Comparison of ENCODE assay signal across 13 cellular contexts in genomic region chr6:80425089-80425823, GRCh38.
DNase-seq lines count a peak whose midpoint lies in the region; ATAC-seq, FAIRE-seq and TF ChIP-seq lines count a peak whose summit lies in the region.
"Had no signal": no experiment of that assay in that cellular context is flagged by ENCODE, and none has a peak within 500 bp of the region (broad histone marks: within the 10 kb centered on the region; RNA-seq: fewer than 3 reads in every experiment).

No MANE protein-coding gene starts in this region.

- in situ Hi-C loops in SK-MEL-5 (cut with HindIII; ENCODE audit: low pct_unique_long_range_greater_than_20kb, low sequenced_read_pairs): no loop called here

- peak; percentile 60 for DNase-seq in H4 (ENCODE audit: low spot score)
- DNase-seq in SK-MEL-5 (ENCODE audit: low read depth, low spot score): peak; percentile 65
- DNase-seq in fibroblast of mammary gland (ENCODE audit: low read depth): peak; percentile 98
- DNase-seq in smooth muscle cell of the brain vasculature (ENCODE audit: low read depth, low spot score): peak; percentile 2
- DNase-seq in cortex of kidney (lab: John Stamatoyannopoulos, UW): no peak
- no peak for DNase-seq in small intestine
- DNase-seq: amygdala; DND-41; kidney; NCI-H2029 treated with DMSO at 0.1 percent for 48 hours; NK-92 treated with Interleukin-12 subunit alpha and Interleukin-12 subunit beta, amount 100 ng/mL, for 24 hours; T-helper 1 cell had no signal

- ATAC-seq in HG03045 (IDR thresholded peaks at IDR 0.05; ENCODE audit: unreplicated experiment): no peak

- H3K9me3 ChIP-seq in small intestine (ENCODE audit: control insufficient read depth, low read depth): no peaks in the 10 kb centered on the region

- no peaks in the 10 kb centered on the region for H3K4me1 ChIP-seq in small intestine (ENCODE audit: control insufficient read depth in 2 of 2, insufficient read depth in 1 of 2, low read depth in 1 of 2, low read length in 1 of 2)

- 76 to 88% (median 83%) methylated on average over 2 of the region's 2 CpGs for WGBS in small intestine, 3 donors

- no peaks in the 10 kb centered on the region for H3K27me3 ChIP-seq in small intestine (ENCODE audit: control insufficient read depth in 2 of 2, insufficient read depth in 2 of 2, low read length in 2 of 2)

- H3K27ac ChIP-seq in small intestine (ENCODE audit: low read depth in 1 of 2, low read length in 1 of 2): no peak overlapping the region

- no peak for FAIRE-seq in small intestine (lab: Jason Lieb, UNC)
- FAIRE-seq: kidney had no signal

- H3K36me3 ChIP-seq in small intestine (ENCODE audit: control insufficient read depth in 2 of 2, insufficient read depth in 2 of 2, low read length in 2 of 2): no peaks in the 10 kb centered on the region

- no peak for TF ChIP-seq CTCF in fibroblast of mammary gland (conservative IDR thresholded peaks at IDR 0.05; ENCODE audit: control insufficient read depth, insufficient read depth, low read depth, low read length)

- H3K4me3 ChIP-seq in fibroblast of mammary gland (ENCODE audit: control insufficient read depth, low read depth, low read length) (no peak overlapping the region), small intestine (ENCODE audit: low read depth in 1 of 2, low read length in 2 of 2) (no peak overlapping the region)

Comparison
In these comparisons a context has a peak if more than half of its experiments do, and no peak if none do; other contexts are left out.
1. DNase-seq: peak in H4 (single experiment), SK-MEL-5 (single experiment), fibroblast of mammary gland (single experiment) and smooth muscle cell of the brain vasculature (single experiment); none in cortex of kidney (single experiment) and small intestine (single experiment).